Comparison of ENCODE assay signal across 29 cellular contexts in genomic region chr5:56066931-56067450, GRCh38.
"Had no signal": no experiment of that assay in that cellular context is flagged by ENCODE, and none has a peak within 500 bp of the region (broad histone marks: within the 10 kb centered on the region; RNA-seq: fewer than 3 reads in every experiment).

No MANE protein-coding gene starts in this region.

- H3K27me3 Mint-ChIP-seq: activated CD4-positive, alpha-beta memory T cell treated with anti-CD3 and anti-CD28 coated beads for 36 hours; activated CD4-positive, alpha-beta T cell treated with anti-CD3 and anti-CD28 coated beads for 36 hours; activated naive CD8-positive, alpha-beta T cell treated with anti-CD3 and anti-CD28 coated beads for 36 hours; activated T-helper 17 cell treated with anti-CD3 and anti-CD28 coated beads, Interleukin-2, amount 50 U/mL, for 72 hours had no signal

- H3K9me3 Mint-ChIP-seq: activated CD4-positive, alpha-beta memory T cell treated with anti-CD3 and anti-CD28 coated beads for 36 hours; activated T-cell treated with anti-CD3 and anti-CD28 coated beads, Interleukin-2, amount 50 U/mL, for 72 hours; activated T-helper 17 cell treated with anti-CD3 and anti-CD28 coated beads, Interleukin-2, amount 50 U/mL, for 72 hours; T-helper 2 cell treated with Interferon-gamma antibody and Interleukin-4, amounts not matched to agents 5 μg/mL and 100 μg/mL, for 36 hours had no signal

- H3K36me3 Mint-ChIP-seq: activated CD4-positive, alpha-beta memory T cell treated with anti-CD3 and anti-CD28 coated beads for 36 hours; activated naive CD8-positive, alpha-beta T cell treated with anti-CD3 and anti-CD28 coated beads for 36 hours; WTC11 had no signal

- DNase-seq: activated CD4-positive, alpha-beta T cell treated with anti-CD3 and anti-CD28 coated beads for 36 hours; activated CD4-positive, alpha-beta T cell treated with anti-CD3 and anti-CD28 coated beads, Interleukin-2, amount 10 ng/mL, durations not matched to agents 7 days and 5 days; activated effector memory CD4-positive, alpha-beta T cell treated with anti-CD3 and anti-CD28 coated beads, Interleukin-2, amount 50 U/mL, for 16 hours; activated naive CD4-positive, alpha-beta T cell treated with Interleukin-2 at 50 U/mL for 16 hours; activated naive CD8-positive, alpha-beta T cell treated with anti-CD3 and anti-CD28 coated beads for 36 hours; activated T-cell treated with anti-CD3 and anti-CD28 coated beads, Interleukin-2, amount 50 U/mL, for 1 hour; activated T-cell treated with anti-CD3 and anti-CD28 coated beads, Interleukin-2, amount 50 U/mL, for 72 hours; amniotic stem cell; aorta; brain microvascular endothelial cell; central memory CD4-positive, alpha-beta T cell; MM.1S; MV-4-11; NCI-H1092; NCI-H1436 treated with DMSO at 0.1 percent for 48 hours; NCI-H1694 treated with DMSO at 0.1 percent for 48 hours; NCI-H2029 treated with DMSO at 0.1 percent for 48 hours; NCI-H2107; NCI-H2171; NCI-H510A; NCI-H526; NCI-H748 treated with DMSO at 0.1 percent for 48 hours; Right ventricle myocardium superior; SW 1271 had no signal

- H3K27ac Mint-ChIP-seq: activated CD4-positive, alpha-beta memory T cell treated with anti-CD3 and anti-CD28 coated beads for 36 hours; activated CD4-positive, alpha-beta T cell treated with anti-CD3 and anti-CD28 coated beads for 36 hours; activated CD4-positive, alpha-beta T cell treated with anti-CD3 and anti-CD28 coated beads, Interleukin-2, amount 10 ng/mL, durations not matched to agents 7 days and 5 days; activated naive CD8-positive, alpha-beta T cell treated with anti-CD3 and anti-CD28 coated beads for 36 hours; activated T-cell treated with anti-CD3 and anti-CD28 coated beads, Interleukin-2, amount 50 U/mL, for 72 hours; activated T-helper 17 cell treated with anti-CD3 and anti-CD28 coated beads, Interleukin-2, amount 50 U/mL, for 72 hours; T-helper 2 cell treated with Interferon-gamma antibody and Interleukin-4, amounts not matched to agents 5 μg/mL and 100 μg/mL, for 36 hours; WTC11 had no signal

- ATAC-seq: activated CD4-positive, alpha-beta T cell treated with anti-CD3 and anti-CD28 coated beads for 36 hours; activated CD4-positive, CD25-positive, alpha-beta regulatory T cell treated with anti-CD3 and anti-CD28 coated beads, Interleukin-2, amount 50 U/mL, for 24 hours; activated T-cell treated with anti-CD3 and anti-CD28 coated beads, Interleukin-2, amount 50 U/mL, for 72 hours; activated T-helper 17 cell treated with anti-CD3 and anti-CD28 coated beads, Interleukin-2, amount 50 U/mL, for 72 hours; WTC11 had no signal

- H3K4me3 Mint-ChIP-seq: activated CD4-positive, alpha-beta memory T cell treated with anti-CD3 and anti-CD28 coated beads for 36 hours; activated CD4-positive, alpha-beta T cell treated with anti-CD3 and anti-CD28 coated beads for 36 hours; activated CD4-positive, alpha-beta T cell treated with anti-CD3 and anti-CD28 coated beads, Interleukin-2, amount 10 ng/mL, durations not matched to agents 7 days and 5 days; activated naive CD8-positive, alpha-beta T cell treated with anti-CD3 and anti-CD28 coated beads for 36 hours; activated T-cell treated with anti-CD3 and anti-CD28 coated beads, Interleukin-2, amount 50 U/mL, for 72 hours; activated T-helper 17 cell treated with anti-CD3 and anti-CD28 coated beads, Interleukin-2, amount 50 U/mL, for 72 hours; T-helper 2 cell treated with Interferon-gamma antibody and Interleukin-4, amounts not matched to agents 5 μg/mL and 100 μg/mL, for 36 hours; WTC11 had no signal
